16 cellular contexts compared by ENCODE assay signal in the genomic region with DNA sequence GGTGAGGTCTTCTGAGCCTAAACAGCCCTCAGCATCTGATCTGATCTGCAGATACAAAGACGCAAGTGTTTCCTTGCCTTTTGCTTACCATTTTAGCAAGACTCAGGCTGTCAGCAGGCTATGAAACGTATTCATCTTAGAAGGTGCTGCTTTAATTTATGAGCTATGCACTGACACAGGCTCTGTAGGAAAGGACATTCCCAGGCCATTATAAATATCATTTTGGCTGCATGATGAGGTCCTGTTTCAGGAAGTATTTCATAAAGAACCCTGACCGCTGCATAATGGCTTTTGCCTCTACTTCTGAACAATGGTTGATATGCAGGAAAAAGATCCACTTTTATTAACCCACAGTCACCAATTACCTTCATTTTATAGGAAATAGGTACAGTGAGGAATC.
DNase-seq lines count a peak whose midpoint lies in the region; FAIRE-seq and TF ChIP-seq lines count a peak whose summit lies in the region.
"Had no signal": no experiment of that assay in that cellular context is flagged by ENCODE, and none has a peak within 500 bp of the region (broad histone marks: within the 10 kb centered on the region; RNA-seq: fewer than 3 reads in every experiment).

No MANE protein-coding gene starts in this region.

- no TSS peak for BruUV-seq in endothelial cell of umbilical vein (replicated peaks; lab: Mats Ljungman, UMichigan)

- TF ChIP-seq CTCF in endothelial cell of umbilical vein (IDR thresholded peaks at IDR 0.05; ENCODE audit: extremely low read depth in 1 of 2, insufficient read depth in 1 of 2, low read depth in 1 of 2, low read length in 2 of 2) (no peak), osteoblast (IDR thresholded peaks at IDR 0.05; ENCODE audit: extremely low read depth, low read depth, low read length) (no peak)

- no peaks in the 10 kb centered on the region for H3K36me3 ChIP-seq in endothelial cell of umbilical vein (ENCODE audit: control insufficient read depth in 2 of 2, extremely low read depth in 1 of 2, insufficient read depth in 2 of 2, low read length in 2 of 2)
- H3K36me3 ChIP-seq in osteoblast (ENCODE audit: insufficient read depth, low read length) = no peaks in the 10 kb centered on the region
- H3K36me3 ChIP-seq: BE2C, HAP-1 had no signal

- no peaks in the 10 kb centered on the region for H3K79me2 ChIP-seq in endothelial cell of umbilical vein (ENCODE audit: control insufficient read depth, insufficient read depth, low read length)
- H3K79me2 ChIP-seq in osteoblast (ENCODE audit: insufficient read depth, low read length) = no peaks in the 10 kb centered on the region

- dilution Hi-C loops in endothelial cell of umbilical vein (cut with MboI; ENCODE audit: extremely low pct_ligation_motif_present, low sequenced_read_pairs) = no loop called here

- H3K9ac ChIP-seq in endothelial cell of umbilical vein (replicated peaks; ENCODE audit: extremely low read depth, insufficient read depth, low read length) = no peak overlapping the region

- no peak for FAIRE-seq in endothelial cell of umbilical vein (lab: Jason Lieb, UNC)
- FAIRE-seq: G401.6, GM12891, H1 had no signal

- TF ChIP-seq POLR2A in endothelial cell of umbilical vein (IDR thresholded peaks at IDR 0.05; ENCODE audit: low read depth, low read length) = no peak

- H2AFZ ChIP-seq in endothelial cell of umbilical vein (ENCODE audit: low read depth, low read length) (no peak overlapping the region), osteoblast (ENCODE audit: low read length) (peak overlapping the region; percentile 49)

- no peak overlapping the region for H3K4me2 ChIP-seq in endothelial cell of umbilical vein (ENCODE audit: insufficient read depth, low read length)
- no peak overlapping the region for H3K4me2 ChIP-seq in osteoblast (ENCODE audit: insufficient read depth, low read length)

- H3K9me1 ChIP-seq in endothelial cell of umbilical vein (replicated peaks; ENCODE audit: control insufficient read depth, extremely low read depth, insufficient read depth, low read length) = no peaks in the 10 kb centered on the region

- intact Hi-C loops in endothelial cell of umbilical vein (cut with micrococcal nuclease) = no loop called here

- peak; percentile 27 for DNase-seq in A172 (ENCODE audit: low spot score)
- DNase-seq in SK-MEL-5 (ENCODE audit: low read depth, low spot score) = peak; percentile 16
- DNase-seq in endothelial cell of umbilical vein (ENCODE audit: low read depth, low spot score) = peak; percentile 52
- DNase-seq in osteoblast (ENCODE audit: insufficient read length, low spot score, missing footprints) = no peak
- no peak for DNase-seq in AML-193 (lab: John Stamatoyannopoulos, UW)
- DNase-seq in NCI-H446 treated with DMSO at 0.1 percent for 48 hours (lab: John Stamatoyannopoulos, UW) = no peak
- no peak for DNase-seq in superior temporal gyrus (ENCODE audit: extremely low spot score)
- DNase-seq: 8988T; BE2C; CD4-positive, alpha-beta memory T cell; DMS79 had no signal

- H3K9me3 ChIP-seq in endothelial cell of umbilical vein (replicated peaks; ENCODE audit: control insufficient read depth, insufficient read depth, low read length) = no peaks in the 10 kb centered on the region
- H3K9me3 ChIP-seq in osteoblast (ENCODE audit: low read depth, low read length) = no peaks in the 10 kb centered on the region
- H3K9me3 ChIP-seq: BE2C, HAP-1 had no signal

- H4K20me1 ChIP-seq in endothelial cell of umbilical vein (replicated peaks; ENCODE audit: control insufficient read depth, extremely low read depth, insufficient read depth, low read length) (no peaks in the 10 kb centered on the region), osteoblast (ENCODE audit: insufficient read depth, low read length) (no peaks in the 10 kb centered on the region)

- H3K27ac ChIP-seq in endothelial cell of umbilical vein (ENCODE audit: insufficient read depth, low read depth, low read length) (peak overlapping the region; percentile 86), osteoblast (ENCODE audit: low read depth, low read length) (peak overlapping the region; percentile 74)
- H3K27ac ChIP-seq: C4-2B had no signal

- CTCF ChIA-PET in endothelial cell of umbilical vein (lab: Charles Lee) = interaction anchor here (1.3 to 2.4 kb wide), 2 partner anchors 22 to 27 kb away, joined by 3 to 9 read pairs; no protein-coding TSS in a partner anchor

- H3K4me1 ChIP-seq in endothelial cell of umbilical vein (ENCODE audit: control insufficient read depth, extremely low read depth, insufficient read depth, low read length) = peaks cover 60% of the 10 kb centered on the region
- peaks cover 47% of the 10 kb centered on the region for H3K4me1 ChIP-seq in osteoblast (ENCODE audit: insufficient read depth, low read length)
- H3K4me1 ChIP-seq: BE2C, HAP-1 had no signal

- in situ Hi-C loops in SK-MEL-5 (cut with HindIII; ENCODE audit: low pct_unique_long_range_greater_than_20kb, low sequenced_read_pairs) = no loop called here

- POLR2A ChIA-PET in endothelial cell of umbilical vein (lab: Charles Lee) = interaction anchor here (0.7 kb wide), 1 partner anchor 9 kb away, joined by 3 read pairs; no protein-coding TSS in a partner anchor

- no peak overlapping the region for H3K4me3 ChIP-seq in endothelial cell of umbilical vein (replicated peaks in 1 of 3; ENCODE audit: insufficient read depth in 1 of 3, low read depth in 1 of 3, low read length in 3 of 3)
- no peak overlapping the region for H3K4me3 ChIP-seq in osteoblast (ENCODE audit: insufficient read depth, low read length)
- H3K4me3 ChIP-seq: HAP-1 had no signal

- H3K27me3 ChIP-seq in endothelial cell of umbilical vein (ENCODE audit: control insufficient read depth in 2 of 2, insufficient read depth in 2 of 2, low read length in 2 of 2) = no peaks in the 10 kb centered on the region
- no peaks in the 10 kb centered on the region for H3K27me3 ChIP-seq in osteoblast (ENCODE audit: insufficient read depth, low read length)
- H3K27me3 ChIP-seq: BE2C had no signal

TF ChIP-seq in endothelial cell of umbilical vein, 7 proteins besides CTCF, POLR2A, EP300 and RAD21:
- no peak for TF ChIP-seq MYC (IDR thresholded peaks at IDR 0.05; ENCODE audit: low read depth, low read length)
- no peak for TF ChIP-seq GATA2 (IDR thresholded peaks at IDR 0.05; ENCODE audit: insufficient read depth, insufficient read length, low read depth, low read length)
- TF ChIP-seq JUN (IDR thresholded peaks at IDR 0.05; ENCODE audit: borderline replicate concordance, insufficient read depth, insufficient read length, low read depth) = no peak
- TF ChIP-seq MAX (IDR thresholded peaks at IDR 0.05; ENCODE audit: insufficient read depth, insufficient read length) = no peak
- TF ChIP-seq POLR2AphosphoS5 (IDR thresholded peaks at IDR 0.05; ENCODE audit: insufficient read depth, low read depth, low read length) = no peak
- TF ChIP-seq FOS (IDR thresholded peaks at IDR 0.05; ENCODE audit: borderline replicate concordance, insufficient read depth, low read length) = no peak
- no peak for TF ChIP-seq EZH2 (IDR thresholded peaks at IDR 0.05; ENCODE audit: borderline replicate concordance, low read depth, low read length, severe bottlenecking)

Comparison
In these comparisons a context has a peak if more than half of its experiments do, and no peak if none do; other contexts are left out.
1. DNase-seq: peak in A172 (single experiment), SK-MEL-5 (single experiment) and endothelial cell of umbilical vein (single experiment); none in osteoblast (single experiment), AML-193 (0 of 2), NCI-H446 treated with DMSO at 0.1 percent for 48 hours (single experiment) and superior temporal gyrus (single experiment).